ENCODE assay signal across 1 cellular context in the genomic region with DNA sequence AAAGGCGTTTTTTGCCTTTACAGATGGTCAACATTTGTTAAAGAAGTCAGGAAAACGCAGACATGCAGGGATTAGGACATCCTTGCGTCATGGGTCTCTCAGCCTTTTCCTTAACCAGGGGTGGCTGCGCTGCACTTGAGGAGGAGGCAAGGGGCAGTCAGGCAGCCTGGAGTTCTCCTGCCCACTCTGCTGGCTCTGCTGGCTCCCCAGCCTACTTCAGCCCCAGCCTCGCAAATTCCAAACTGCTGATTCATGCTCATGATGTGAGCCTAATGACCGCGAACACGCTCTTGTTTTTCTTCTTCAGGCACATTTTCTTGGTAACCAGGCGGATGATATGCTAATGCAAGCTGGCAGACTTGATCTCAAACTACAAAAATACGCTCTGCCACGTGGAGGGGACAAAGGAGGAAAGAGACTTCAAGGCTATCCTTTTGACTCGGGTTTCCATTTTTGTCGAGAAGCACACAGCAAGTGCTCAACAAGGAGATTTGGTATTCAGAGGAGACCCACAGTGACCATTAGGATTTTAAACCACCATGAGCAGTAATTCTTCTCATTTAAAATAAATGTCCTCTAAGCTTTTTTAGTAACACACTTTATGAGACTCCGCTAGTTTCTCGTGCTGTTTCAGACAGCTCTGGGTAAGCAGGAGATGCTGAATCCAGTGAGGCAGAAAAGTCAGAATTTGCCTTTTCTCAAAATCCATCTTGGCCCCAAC.
TF ChIP-seq lines count a peak whose summit lies in the region.

No MANE protein-coding gene starts in this region.

TF ChIP-seq in K562, 482 proteins besides CTCF, POLR2A, EP300 and RAD21 (continued from another document and continues in another):
- TF ChIP-seq, protein P1, sequence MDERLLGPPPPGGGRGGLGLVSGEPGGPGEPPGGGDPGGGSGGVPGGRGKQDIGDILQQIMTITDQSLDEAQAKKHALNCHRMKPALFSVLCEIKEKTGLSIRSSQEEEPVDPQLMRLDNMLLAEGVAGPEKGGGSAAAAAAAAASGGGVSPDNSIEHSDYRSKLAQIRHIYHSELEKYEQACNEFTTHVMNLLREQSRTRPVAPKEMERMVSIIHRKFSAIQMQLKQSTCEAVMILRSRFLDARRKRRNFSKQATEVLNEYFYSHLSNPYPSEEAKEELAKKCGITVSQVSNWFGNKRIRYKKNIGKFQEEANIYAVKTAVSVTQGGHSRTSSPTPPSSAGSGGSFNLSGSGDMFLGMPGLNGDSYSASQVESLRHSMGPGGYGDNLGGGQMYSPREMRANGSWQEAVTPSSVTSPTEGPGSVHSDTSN (CRISPR knock-in tag; IDR thresholded peaks at IDR 0.05; ENCODE audit: low read depth), result no peak
- TF ChIP-seq, protein P1 (tag; conservative IDR thresholded peaks at IDR 0.05; ENCODE audit: low read depth), result no peak
- TF ChIP-seq, protein P2, sequence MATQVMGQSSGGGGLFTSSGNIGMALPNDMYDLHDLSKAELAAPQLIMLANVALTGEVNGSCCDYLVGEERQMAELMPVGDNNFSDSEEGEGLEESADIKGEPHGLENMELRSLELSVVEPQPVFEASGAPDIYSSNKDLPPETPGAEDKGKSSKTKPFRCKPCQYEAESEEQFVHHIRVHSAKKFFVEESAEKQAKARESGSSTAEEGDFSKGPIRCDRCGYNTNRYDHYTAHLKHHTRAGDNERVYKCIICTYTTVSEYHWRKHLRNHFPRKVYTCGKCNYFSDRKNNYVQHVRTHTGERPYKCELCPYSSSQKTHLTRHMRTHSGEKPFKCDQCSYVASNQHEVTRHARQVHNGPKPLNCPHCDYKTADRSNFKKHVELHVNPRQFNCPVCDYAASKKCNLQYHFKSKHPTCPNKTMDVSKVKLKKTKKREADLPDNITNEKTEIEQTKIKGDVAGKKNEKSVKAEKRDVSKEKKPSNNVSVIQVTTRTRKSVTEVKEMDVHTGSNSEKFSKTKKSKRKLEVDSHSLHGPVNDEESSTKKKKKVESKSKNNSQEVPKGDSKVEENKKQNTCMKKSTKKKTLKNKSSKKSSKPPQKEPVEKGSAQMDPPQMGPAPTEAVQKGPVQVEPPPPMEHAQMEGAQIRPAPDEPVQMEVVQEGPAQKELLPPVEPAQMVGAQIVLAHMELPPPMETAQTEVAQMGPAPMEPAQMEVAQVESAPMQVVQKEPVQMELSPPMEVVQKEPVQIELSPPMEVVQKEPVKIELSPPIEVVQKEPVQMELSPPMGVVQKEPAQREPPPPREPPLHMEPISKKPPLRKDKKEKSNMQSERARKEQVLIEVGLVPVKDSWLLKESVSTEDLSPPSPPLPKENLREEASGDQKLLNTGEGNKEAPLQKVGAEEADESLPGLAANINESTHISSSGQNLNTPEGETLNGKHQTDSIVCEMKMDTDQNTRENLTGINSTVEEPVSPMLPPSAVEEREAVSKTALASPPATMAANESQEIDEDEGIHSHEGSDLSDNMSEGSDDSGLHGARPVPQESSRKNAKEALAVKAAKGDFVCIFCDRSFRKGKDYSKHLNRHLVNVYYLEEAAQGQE (CRISPR knock-in tag; IDR thresholded peaks at IDR 0.05; ENCODE audit: low read depth), result peak; percentile 53; the same call in 1 of the 2 replicates
- TF ChIP-seq NFIX (CRISPR knock-in tag; IDR thresholded peaks at IDR 0.05; ENCODE audit: low read depth) (no peak), ZNF584 (CRISPR knock-in tag; IDR thresholded peaks at IDR 0.05; ENCODE audit: low read depth) (peak; percentile 92), FOSL1 (tag; conservative IDR thresholded peaks at IDR 0.05) (peak; percentile 81; the same call in 1 of the 2 replicates), RNF2 (IDR thresholded peaks at IDR 0.05) (peak; percentile 61; the same call in 1 of the 2 replicates), ZNF445 (CRISPR knock-in tag; IDR thresholded peaks at IDR 0.05; ENCODE audit: low read depth) (peak; percentile 61; the same call in 1 of the 2 replicates), BACH1 (tag; IDR thresholded peaks at IDR 0.05) (peak; percentile 96), SPI1 (IDR thresholded peaks at IDR 0.05; ENCODE audit: borderline replicate concordance, low read depth, low read length) (no peak), HMG20A (CRISPR knock-in tag; conservative IDR thresholded peaks at IDR 0.05) (no peak), FOXA1 (IDR thresholded peaks at IDR 0.05; ENCODE audit: borderline replicate concordance) (no peak), U2AF1 (optimal IDR thresholded peaks at IDR 0.05; ENCODE audit: low read depth, low read length) (no peak), GABPB1 (CRISPR knock-in tag; IDR thresholded peaks at IDR 0.05) (0 out of 2 replicates have a peak, but pooled peaks have one; percentile 12), KLF13 (tag; IDR thresholded peaks at IDR 0.05; ENCODE audit: borderline replicate concordance, low read depth) (no peak), ETV1 (tag; conservative IDR thresholded peaks at IDR 0.05; ENCODE audit: low read depth) (0 out of 2 replicates have a peak, but pooled peaks have one; percentile 23), MAFG (tag; conservative IDR thresholded peaks at IDR 0.05) (peak; percentile 99), YY1 (IDR thresholded peaks at IDR 0.05; ENCODE audit: borderline replicate concordance in 1 of 3, control insufficient read depth in 1 of 3, extremely low read depth in 1 of 3, insufficient read depth in 3 of 3, insufficient read length in 1 of 3, insufficient replicate concordance in 2 of 3, low read depth in 1 of 3, low read length in 2 of 3) (peak in 1 of 3 experiments; percentile 39), POLR2H (tag; IDR thresholded peaks at IDR 0.05; ENCODE audit: low read depth) (peak; percentile 74), MECOM (CRISPR knock-in tag; IDR thresholded peaks at IDR 0.05) (no peak; the same call in 1 of the 2 replicates), MBD2 (IDR thresholded peaks at IDR 0.05; ENCODE audit: borderline replicate concordance, low read depth) (no peak), SUPT5H (IDR thresholded peaks at IDR 0.05) (peak; percentile 52), TRIM24 (IDR thresholded peaks at IDR 0.05) (peak in 1 of 2 experiments; percentile 8; a peak in 1 of 4 replicates), ZFP1 (CRISPR knock-in tag; IDR thresholded peaks at IDR 0.05) (no peak), DACH1 (IDR thresholded peaks at IDR 0.05; ENCODE audit: partially characterized antibody) (peak; percentile 48), SOX6 (IDR thresholded peaks at IDR 0.05) (peak; percentile 78), ARID2 (IDR thresholded peaks at IDR 0.05) (peak; percentile 55; the same call in 1 of the 2 replicates)
- TF ChIP-seq, protein P3, sequence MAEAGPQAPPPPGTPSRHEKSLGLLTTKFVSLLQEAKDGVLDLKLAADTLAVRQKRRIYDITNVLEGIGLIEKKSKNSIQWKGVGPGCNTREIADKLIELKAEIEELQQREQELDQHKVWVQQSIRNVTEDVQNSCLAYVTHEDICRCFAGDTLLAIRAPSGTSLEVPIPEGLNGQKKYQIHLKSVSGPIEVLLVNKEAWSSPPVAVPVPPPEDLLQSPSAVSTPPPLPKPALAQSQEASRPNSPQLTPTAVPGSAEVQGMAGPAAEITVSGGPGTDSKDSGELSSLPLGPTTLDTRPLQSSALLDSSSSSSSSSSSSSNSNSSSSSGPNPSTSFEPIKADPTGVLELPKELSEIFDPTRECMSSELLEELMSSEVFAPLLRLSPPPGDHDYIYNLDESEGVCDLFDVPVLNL (CRISPR knock-in tag; IDR thresholded peaks at IDR 0.05; ENCODE audit: low read depth), result no peak
- TF ChIP-seq, protein P4, sequence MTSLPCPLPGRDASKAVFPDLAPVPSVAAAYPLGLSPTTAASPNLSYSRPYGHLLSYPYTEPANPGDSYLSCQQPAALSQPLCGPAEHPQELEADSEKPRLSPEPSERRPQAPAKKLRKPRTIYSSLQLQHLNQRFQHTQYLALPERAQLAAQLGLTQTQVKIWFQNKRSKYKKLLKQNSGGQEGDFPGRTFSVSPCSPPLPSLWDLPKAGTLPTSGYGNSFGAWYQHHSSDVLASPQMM (CRISPR knock-in tag; IDR thresholded peaks at IDR 0.05), result no peak
- TF ChIP-seq, protein P5, sequence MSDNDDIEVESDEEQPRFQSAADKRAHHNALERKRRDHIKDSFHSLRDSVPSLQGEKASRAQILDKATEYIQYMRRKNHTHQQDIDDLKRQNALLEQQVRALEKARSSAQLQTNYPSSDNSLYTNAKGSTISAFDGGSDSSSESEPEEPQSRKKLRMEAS (CRISPR knock-in tag; IDR thresholded peaks at IDR 0.05), result peak; percentile 84
- TF ChIP-seq, protein P6, sequence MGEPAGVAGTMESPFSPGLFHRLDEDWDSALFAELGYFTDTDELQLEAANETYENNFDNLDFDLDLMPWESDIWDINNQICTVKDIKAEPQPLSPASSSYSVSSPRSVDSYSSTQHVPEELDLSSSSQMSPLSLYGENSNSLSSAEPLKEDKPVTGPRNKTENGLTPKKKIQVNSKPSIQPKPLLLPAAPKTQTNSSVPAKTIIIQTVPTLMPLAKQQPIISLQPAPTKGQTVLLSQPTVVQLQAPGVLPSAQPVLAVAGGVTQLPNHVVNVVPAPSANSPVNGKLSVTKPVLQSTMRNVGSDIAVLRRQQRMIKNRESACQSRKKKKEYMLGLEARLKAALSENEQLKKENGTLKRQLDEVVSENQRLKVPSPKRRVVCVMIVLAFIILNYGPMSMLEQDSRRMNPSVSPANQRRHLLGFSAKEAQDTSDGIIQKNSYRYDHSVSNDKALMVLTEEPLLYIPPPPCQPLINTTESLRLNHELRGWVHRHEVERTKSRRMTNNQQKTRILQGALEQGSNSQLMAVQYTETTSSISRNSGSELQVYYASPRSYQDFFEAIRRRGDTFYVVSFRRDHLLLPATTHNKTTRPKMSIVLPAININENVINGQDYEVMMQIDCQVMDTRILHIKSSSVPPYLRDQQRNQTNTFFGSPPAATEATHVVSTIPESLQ (CRISPR knock-in tag; IDR thresholded peaks at IDR 0.05), result peak; percentile 84; the same call in 1 of the 2 replicates
- TF ChIP-seq, protein P7, sequence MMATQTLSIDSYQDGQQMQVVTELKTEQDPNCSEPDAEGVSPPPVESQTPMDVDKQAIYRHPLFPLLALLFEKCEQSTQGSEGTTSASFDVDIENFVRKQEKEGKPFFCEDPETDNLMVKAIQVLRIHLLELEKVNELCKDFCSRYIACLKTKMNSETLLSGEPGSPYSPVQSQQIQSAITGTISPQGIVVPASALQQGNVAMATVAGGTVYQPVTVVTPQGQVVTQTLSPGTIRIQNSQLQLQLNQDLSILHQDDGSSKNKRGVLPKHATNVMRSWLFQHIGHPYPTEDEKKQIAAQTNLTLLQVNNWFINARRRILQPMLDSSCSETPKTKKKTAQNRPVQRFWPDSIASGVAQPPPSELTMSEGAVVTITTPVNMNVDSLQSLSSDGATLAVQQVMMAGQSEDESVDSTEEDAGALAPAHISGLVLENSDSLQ (IDR thresholded peaks at IDR 0.05), result peak; percentile 23
- TF ChIP-seq, protein P8, sequence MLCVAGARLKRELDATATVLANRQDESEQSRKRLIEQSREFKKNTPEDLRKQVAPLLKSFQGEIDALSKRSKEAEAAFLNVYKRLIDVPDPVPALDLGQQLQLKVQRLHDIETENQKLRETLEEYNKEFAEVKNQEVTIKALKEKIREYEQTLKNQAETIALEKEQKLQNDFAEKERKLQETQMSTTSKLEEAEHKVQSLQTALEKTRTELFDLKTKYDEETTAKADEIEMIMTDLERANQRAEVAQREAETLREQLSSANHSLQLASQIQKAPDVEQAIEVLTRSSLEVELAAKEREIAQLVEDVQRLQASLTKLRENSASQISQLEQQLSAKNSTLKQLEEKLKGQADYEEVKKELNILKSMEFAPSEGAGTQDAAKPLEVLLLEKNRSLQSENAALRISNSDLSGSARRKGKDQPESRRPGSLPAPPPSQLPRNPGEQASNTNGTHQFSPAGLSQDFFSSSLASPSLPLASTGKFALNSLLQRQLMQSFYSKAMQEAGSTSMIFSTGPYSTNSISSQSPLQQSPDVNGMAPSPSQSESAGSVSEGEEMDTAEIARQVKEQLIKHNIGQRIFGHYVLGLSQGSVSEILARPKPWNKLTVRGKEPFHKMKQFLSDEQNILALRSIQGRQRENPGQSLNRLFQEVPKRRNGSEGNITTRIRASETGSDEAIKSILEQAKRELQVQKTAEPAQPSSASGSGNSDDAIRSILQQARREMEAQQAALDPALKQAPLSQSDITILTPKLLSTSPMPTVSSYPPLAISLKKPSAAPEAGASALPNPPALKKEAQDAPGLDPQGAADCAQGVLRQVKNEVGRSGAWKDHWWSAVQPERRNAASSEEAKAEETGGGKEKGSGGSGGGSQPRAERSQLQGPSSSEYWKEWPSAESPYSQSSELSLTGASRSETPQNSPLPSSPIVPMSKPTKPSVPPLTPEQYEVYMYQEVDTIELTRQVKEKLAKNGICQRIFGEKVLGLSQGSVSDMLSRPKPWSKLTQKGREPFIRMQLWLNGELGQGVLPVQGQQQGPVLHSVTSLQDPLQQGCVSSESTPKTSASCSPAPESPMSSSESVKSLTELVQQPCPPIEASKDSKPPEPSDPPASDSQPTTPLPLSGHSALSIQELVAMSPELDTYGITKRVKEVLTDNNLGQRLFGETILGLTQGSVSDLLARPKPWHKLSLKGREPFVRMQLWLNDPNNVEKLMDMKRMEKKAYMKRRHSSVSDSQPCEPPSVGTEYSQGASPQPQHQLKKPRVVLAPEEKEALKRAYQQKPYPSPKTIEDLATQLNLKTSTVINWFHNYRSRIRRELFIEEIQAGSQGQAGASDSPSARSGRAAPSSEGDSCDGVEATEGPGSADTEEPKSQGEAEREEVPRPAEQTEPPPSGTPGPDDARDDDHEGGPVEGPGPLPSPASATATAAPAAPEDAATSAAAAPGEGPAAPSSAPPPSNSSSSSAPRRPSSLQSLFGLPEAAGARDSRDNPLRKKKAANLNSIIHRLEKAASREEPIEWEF (CRISPR knock-in tag; IDR thresholded peaks at IDR 0.05), result peak; percentile 70; the same call in 1 of the 2 replicates
- TF ChIP-seq, protein P9, sequence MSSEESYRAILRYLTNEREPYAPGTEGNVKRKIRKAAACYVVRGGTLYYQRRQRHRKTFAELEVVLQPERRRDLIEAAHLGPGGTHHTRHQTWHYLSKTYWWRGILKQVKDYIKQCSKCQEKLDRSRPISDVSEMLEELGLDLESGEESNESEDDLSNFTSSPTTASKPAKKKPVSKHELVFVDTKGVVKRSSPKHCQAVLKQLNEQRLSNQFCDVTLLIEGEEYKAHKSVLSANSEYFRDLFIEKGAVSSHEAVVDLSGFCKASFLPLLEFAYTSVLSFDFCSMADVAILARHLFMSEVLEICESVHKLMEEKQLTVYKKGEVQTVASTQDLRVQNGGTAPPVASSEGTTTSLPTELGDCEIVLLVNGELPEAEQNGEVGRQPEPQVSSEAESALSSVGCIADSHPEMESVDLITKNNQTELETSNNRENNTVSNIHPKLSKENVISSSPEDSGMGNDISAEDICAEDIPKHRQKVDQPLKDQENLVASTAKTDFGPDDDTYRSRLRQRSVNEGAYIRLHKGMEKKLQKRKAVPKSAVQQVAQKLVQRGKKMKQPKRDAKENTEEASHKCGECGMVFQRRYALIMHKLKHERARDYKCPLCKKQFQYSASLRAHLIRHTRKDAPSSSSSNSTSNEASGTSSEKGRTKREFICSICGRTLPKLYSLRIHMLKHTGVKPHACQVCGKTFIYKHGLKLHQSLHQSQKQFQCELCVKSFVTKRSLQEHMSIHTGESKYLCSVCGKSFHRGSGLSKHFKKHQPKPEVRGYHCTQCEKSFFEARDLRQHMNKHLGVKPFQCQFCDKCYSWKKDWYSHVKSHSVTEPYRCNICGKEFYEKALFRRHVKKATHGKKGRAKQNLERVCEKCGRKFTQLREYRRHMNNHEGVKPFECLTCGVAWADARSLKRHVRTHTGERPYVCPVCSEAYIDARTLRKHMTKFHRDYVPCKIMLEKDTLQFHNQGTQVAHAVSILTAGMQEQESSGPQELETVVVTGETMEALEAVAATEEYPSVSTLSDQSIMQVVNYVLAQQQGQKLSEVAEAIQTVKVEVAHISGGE (CRISPR knock-in tag; IDR thresholded peaks at IDR 0.05), result peak in 1 of 3 experiments; percentile 66; a peak in 2 of 6 replicates
